Comparison of ENCODE assay signal across 8 cellular contexts in genomic region chr1:41918450-41919043, GRCh38. TPM values are rescaled to one million over a fixed set of nuclear protein-coding genes. Genes with fewer than 3 reads are reported as not detected.
DNase-seq lines count a peak whose midpoint lies in the region; ATAC-seq and TF ChIP-seq lines count a peak whose summit lies in the region.

TSS of gene HIVEP3 (minus strand) at chr1:41918922.

- ATAC-seq in T-helper 17 cell, result no peak
- no peak for ATAC-seq in natural killer cell
- no peak for ATAC-seq in HG03175 (IDR thresholded peaks at IDR 0.05; ENCODE audit: unreplicated experiment)

- intact Hi-C loops in natural killer cell (cut with micrococcal nuclease), result loop anchor here (5.0 kb wide), 2 partner anchors 106 to 114 kb away; no protein-coding TSS in a partner anchor

- H3K27me3 Mint-ChIP-seq in T-helper 17 cell (no peaks in the 10 kb centered on the region), natural killer cell (ENCODE audit: low read depth in 2 of 2) (no peaks in the 10 kb centered on the region)

- H3K9me3 ChIP-seq in T-helper 17 cell (ENCODE audit: control insufficient read depth, low read length, poor library complexity, severe bottlenecking), result no peaks in the 10 kb centered on the region

- TF ChIP-seq CTCF in LNCaP clone FGC (IDR thresholded peaks at IDR 0.05; ENCODE audit: control insufficient read depth, extremely low read depth, insufficient read depth), result no peak
- TF ChIP-seq CTCF in natural killer cell (IDR thresholded peaks at IDR 0.05), result no peak

- H3K4me3 ChIP-seq in LNCaP clone FGC (ENCODE audit: low read depth, low read length), result peak within 1 kb of the TSS; percentile 53

- DNase-seq in COR-L47 (lab: John Stamatoyannopoulos, UW) (peak; percentile 51), LNCaP clone FGC (ENCODE audit: low read depth) (no peak), T-helper 17 cell (no peak), fibroblast of peridontal ligament (ENCODE audit: extremely low read depth) (peak; percentile 44), natural killer cell (no peak), GM19240 (ENCODE audit: insufficient read length, low spot score) (no peak)
- DNase-seq in activated effector memory CD4-positive, alpha-beta T cell treated with Interleukin-2 at 50 U/mL for 16 hours, result no peak

- H3K27ac Mint-ChIP-seq in T-helper 17 cell, result peak within 1 kb of the TSS; percentile 82
- H3K27ac Mint-ChIP-seq in natural killer cell, result peak within 1 kb of the TSS; percentile 93 to 95

- no peaks in the 10 kb centered on the region for H3K9me3 Mint-ChIP-seq in natural killer cell

- peaks cover 58% of the 10 kb centered on the region for H3K4me1 Mint-ChIP-seq in T-helper 17 cell
- H3K4me1 Mint-ChIP-seq in natural killer cell, result peaks cover 82 to 84% of the 10 kb centered on the region in 2 donors

- H3K36me3 Mint-ChIP-seq in T-helper 17 cell (ENCODE audit: low read depth) (no peaks in the 10 kb centered on the region), natural killer cell (no peaks in the 10 kb centered on the region)

- H3K4me3 Mint-ChIP-seq in T-helper 17 cell (peak within 1 kb of the TSS; percentile 92), natural killer cell (peak within 1 kb of the TSS; percentile 94)

RNA-seq across cellular contexts. Expression of gene HIVEP3, which starts in this region (rescaled TPM):
- total RNA-seq in T-helper 17 cell (10 to 100 TPM; 11.1 to 13.9 TPM), natural killer cell (10 to 100 TPM; 26.2 to 35.2 (median 29.8) TPM)

Comparison
In these comparisons a context has a peak if more than half of its experiments do, and no peak if none do; other contexts are left out.
1. DNase-seq: peak in COR-L47 (single experiment) and fibroblast of peridontal ligament (single experiment); none in LNCaP clone FGC (single experiment), T-helper 17 cell (0 of 3), natural killer cell (single experiment), activated effector memory CD4-positive, alpha-beta T cell treated with Interleukin-2 at 50 U/mL for 16 hours (single experiment) and GM19240 (single experiment).